In the genomic region with DNA sequence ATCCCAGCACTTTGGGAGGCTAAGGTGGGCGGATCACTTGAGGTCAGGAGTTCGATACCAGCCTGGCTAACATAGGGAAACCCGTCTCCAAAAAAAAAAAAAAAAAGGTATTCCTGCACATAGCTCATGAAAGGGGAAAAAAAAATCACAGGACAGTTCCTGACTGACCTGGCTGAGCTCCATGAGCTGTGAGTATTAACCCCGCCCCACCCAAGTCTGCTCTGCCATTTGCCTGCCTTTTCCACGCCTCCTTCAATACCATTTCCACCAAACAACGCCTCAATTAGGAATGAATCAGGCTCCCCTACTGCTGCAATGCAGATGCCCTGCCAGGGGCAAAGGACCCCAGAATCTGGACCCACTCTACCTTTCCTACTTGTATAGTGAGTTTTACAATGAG, we compare ENCODE assay signal across 24 cellular contexts.
"Had no signal": no experiment of that assay in that cellular context is flagged by ENCODE, and none has a peak within 500 bp of the region (broad histone marks: within the 10 kb centered on the region; RNA-seq: fewer than 3 reads in every experiment).

No MANE protein-coding gene starts in this region.

- H3K4me3 Mint-ChIP-seq: activated CD4-positive, alpha-beta memory T cell treated with anti-CD3 and anti-CD28 coated beads for 36 hours; activated naive CD4-positive, alpha-beta T cell treated with anti-CD3 and anti-CD28 coated beads for 36 hours; activated naive CD8-positive, alpha-beta T cell treated with anti-CD3 and anti-CD28 coated beads, Interleukin-2, amount 10 ng/mL, durations not matched to agents 7 days and 5 days; dendritic cell treated with granulocyte-macrophage colony-stimulating factor and Interleukin-4, amounts not matched to agents 40 ng/mL and 50 ng/mL, for 4 days; naive thymus-derived CD4-positive, alpha-beta T cell; neural crest cell; stimulated activated naive CD8-positive, alpha-beta T cell treated with anti-CD3 and anti-CD28 coated beads, Interleukin-15, Interleukin-2, amounts not matched to agents 100 ng/mL and 50 ng/mL, for 24 hours; T-helper 17 cell had no signal

- H3K4me1 Mint-ChIP-seq: neural crest cell had no signal

- H3K9me3 ChIP-seq: gastrocnemius medialis, left ventricle myocardium inferior, sigmoid colon, thyroid gland, upper lobe of right lung had no signal

- H3K27me3 Mint-ChIP-seq: activated CD4-positive, alpha-beta memory T cell treated with anti-CD3 and anti-CD28 coated beads for 36 hours; activated naive CD8-positive, alpha-beta T cell treated with anti-CD3 and anti-CD28 coated beads, Interleukin-2, amount 10 ng/mL, durations not matched to agents 7 days and 5 days; stimulated activated naive CD8-positive, alpha-beta T cell treated with anti-CD3 and anti-CD28 coated beads, Interleukin-15, Interleukin-2, amounts not matched to agents 100 ng/mL and 50 ng/mL, for 24 hours had no signal

- H3K4me1 ChIP-seq: gastrocnemius medialis, left ventricle myocardium inferior, sigmoid colon, thyroid gland, upper lobe of right lung had no signal

- H3K9me3 Mint-ChIP-seq: activated CD4-positive, alpha-beta memory T cell treated with anti-CD3 and anti-CD28 coated beads for 36 hours; activated naive CD4-positive, alpha-beta T cell treated with anti-CD3 and anti-CD28 coated beads for 36 hours; activated naive CD8-positive, alpha-beta T cell treated with anti-CD3 and anti-CD28 coated beads, Interleukin-2, amount 10 ng/mL, durations not matched to agents 7 days and 5 days; dendritic cell treated with granulocyte-macrophage colony-stimulating factor and Interleukin-4, amounts not matched to agents 40 ng/mL and 50 ng/mL, for 4 days; neural crest cell; stimulated activated naive CD8-positive, alpha-beta T cell treated with anti-CD3 and anti-CD28 coated beads, Interleukin-15, Interleukin-2, amounts not matched to agents 100 ng/mL and 50 ng/mL, for 24 hours had no signal

- H3K27ac Mint-ChIP-seq: activated CD4-positive, alpha-beta memory T cell treated with anti-CD3 and anti-CD28 coated beads for 36 hours; activated naive CD4-positive, alpha-beta T cell treated with anti-CD3 and anti-CD28 coated beads for 36 hours; activated naive CD8-positive, alpha-beta T cell treated with anti-CD3 and anti-CD28 coated beads, Interleukin-2, amount 10 ng/mL, durations not matched to agents 7 days and 5 days; stimulated activated naive CD8-positive, alpha-beta T cell treated with anti-CD3 and anti-CD28 coated beads, Interleukin-15, Interleukin-2, amounts not matched to agents 100 ng/mL and 50 ng/mL, for 24 hours; T-helper 17 cell had no signal

- H3K27ac ChIP-seq: gastrocnemius medialis, left ventricle myocardium inferior, sigmoid colon, thyroid gland, upper lobe of right lung had no signal

- H3K36me3 ChIP-seq: gastrocnemius medialis, left ventricle myocardium inferior, sigmoid colon, thyroid gland, upper lobe of right lung had no signal

- H3K27me3 ChIP-seq: thyroid gland had no signal

- DNase-seq: activated CD4-positive, alpha-beta memory T cell treated with anti-CD3 and anti-CD28 coated beads for 36 hours; activated CD4-positive, alpha-beta T cell treated with anti-CD3 and anti-CD28 coated beads for 4 hours; activated CD4-positive, CD25-positive, alpha-beta regulatory T cell; activated effector memory CD4-positive, alpha-beta T cell treated with Interleukin-2 at 50 U/mL for 16 hours; activated naive CD4-positive, alpha-beta T cell treated with anti-CD3 and anti-CD28 coated beads for 36 hours; activated naive CD8-positive, alpha-beta T cell treated with anti-CD3 and anti-CD28 coated beads, Interleukin-2, amount 10 ng/mL, durations not matched to agents 7 days and 5 days; activated T-cell treated with anti-CD3 and anti-CD28 coated beads, Interleukin-2, amount 50 U/mL, for 48 hours; amygdala; effector CD4-positive, alpha-beta T cell; gastrocnemius medialis; head of caudate nucleus; hypothalamus; left ventricle myocardium inferior; naive thymus-derived CD4-positive, alpha-beta T cell; occipital lobe; sigmoid colon; stimulated activated CD4-positive, alpha-beta T cell treated with anti-CD3 and anti-CD28 coated beads, Interleukin-4, amount 100 ng/mL, for 24 hours; substantia nigra; T-helper 17 cell; thyroid gland; upper lobe of right lung had no signal

- H3K4me3 ChIP-seq: gastrocnemius medialis, left ventricle myocardium inferior, sigmoid colon, thyroid gland, upper lobe of right lung had no signal

- H3K36me3 Mint-ChIP-seq: activated CD4-positive, alpha-beta memory T cell treated with anti-CD3 and anti-CD28 coated beads for 36 hours; activated naive CD8-positive, alpha-beta T cell treated with anti-CD3 and anti-CD28 coated beads, Interleukin-2, amount 10 ng/mL, durations not matched to agents 7 days and 5 days had no signal

- ATAC-seq: gastrocnemius medialis, T-helper 17 cell had no signal
